In the genomic region with DNA sequence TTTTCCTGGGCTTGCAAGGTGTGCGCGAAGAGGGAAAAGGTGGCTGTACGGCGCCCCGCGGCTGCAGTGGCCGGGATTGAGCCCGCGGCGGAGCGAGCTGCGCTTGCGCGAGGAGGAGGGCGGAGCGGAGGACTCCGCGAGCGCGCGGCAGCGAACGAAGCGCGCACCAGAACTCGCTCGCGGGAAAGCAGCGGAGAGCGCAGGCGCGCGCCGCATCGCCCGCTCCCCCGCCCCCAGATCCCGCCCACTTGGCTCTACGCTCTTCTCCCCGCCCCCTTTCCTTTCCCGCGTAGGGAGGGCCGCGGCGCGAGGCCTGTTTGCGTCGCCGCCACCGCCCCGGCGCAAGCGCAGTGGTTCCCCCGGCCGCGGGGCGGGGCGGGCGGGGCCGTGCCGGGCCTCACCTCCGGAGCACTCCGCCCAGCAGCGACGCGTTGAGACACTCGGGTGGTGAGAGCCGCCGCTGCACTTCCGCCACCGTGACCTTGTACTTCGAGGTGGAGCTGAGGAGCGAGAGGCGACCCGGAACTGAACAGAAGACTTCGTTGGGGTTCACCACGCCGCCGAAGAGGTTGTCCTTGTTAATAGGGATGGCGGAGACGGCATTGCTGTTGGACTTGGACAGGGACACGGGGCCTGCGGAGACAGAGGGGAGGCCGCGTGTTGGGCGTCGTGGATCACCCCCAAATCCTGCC, we compare ENCODE assay signal across 1 cellular context.
TF ChIP-seq lines count a peak whose summit lies in the region.

No MANE protein-coding gene starts in this region.

TF ChIP-seq in GM23338, 12 proteins besides CTCF, POLR2A, EP300 and RAD21 (continued from another document):
- TF ChIP-seq ZNF462 (CRISPR knock-in tag; IDR thresholded peaks at IDR 0.05) (no peak), REST (IDR thresholded peaks at IDR 0.05; ENCODE audit: unreplicated experiment) (peak; percentile 20), JUNB (IDR thresholded peaks at IDR 0.05; ENCODE audit: unreplicated experiment) (no peak), CREB1 (CRISPR knock-in tag; IDR thresholded peaks at IDR 0.05; ENCODE audit: low read depth) (peak; percentile 50; the same call in 1 of the 2 replicates), ZNF114 (CRISPR knock-in tag; IDR thresholded peaks at IDR 0.05) (no peak), POLR2AphosphoS5 (IDR thresholded peaks at IDR 0.05; ENCODE audit: low read depth) (peak; percentile 69; the same call in 1 of the 2 replicates)
- TF ChIP-seq, protein P1, sequence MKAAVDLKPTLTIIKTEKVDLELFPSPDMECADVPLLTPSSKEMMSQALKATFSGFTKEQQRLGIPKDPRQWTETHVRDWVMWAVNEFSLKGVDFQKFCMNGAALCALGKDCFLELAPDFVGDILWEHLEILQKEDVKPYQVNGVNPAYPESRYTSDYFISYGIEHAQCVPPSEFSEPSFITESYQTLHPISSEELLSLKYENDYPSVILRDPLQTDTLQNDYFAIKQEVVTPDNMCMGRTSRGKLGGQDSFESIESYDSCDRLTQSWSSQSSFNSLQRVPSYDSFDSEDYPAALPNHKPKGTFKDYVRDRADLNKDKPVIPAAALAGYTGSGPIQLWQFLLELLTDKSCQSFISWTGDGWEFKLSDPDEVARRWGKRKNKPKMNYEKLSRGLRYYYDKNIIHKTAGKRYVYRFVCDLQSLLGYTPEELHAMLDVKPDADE (IDR thresholded peaks at IDR 0.05): peak; percentile 57; the same call in 1 of the 2 replicates
